ENCODE assay signal across 8 cellular contexts in genomic region chr9:110125207-110125751, GRCh38.
DNase-seq lines count a peak whose midpoint lies in the region; ATAC-seq, FAIRE-seq and TF ChIP-seq lines count a peak whose summit lies in the region.

No MANE protein-coding gene starts in this region.

- H3K4me2 ChIP-seq in GM12878 (ENCODE audit: control insufficient read depth, insufficient read depth) (no peak overlapping the region; the same call in 1 of the 2 replicates), smooth muscle cell (peak overlapping the region; percentile 84)

- H3F3A ChIP-seq in smooth muscle cell (ENCODE audit: low read depth), result peaks cover 19% of the 10 kb centered on the region

- no TSS peak for BruUV-seq in GM12878 (replicated peaks; lab: Mats Ljungman, UMichigan)

- H3K9me3 Mint-ChIP-seq in CD14-positive monocyte, result no peaks in the 10 kb centered on the region
- H3K9me3 Mint-ChIP-seq in effector memory CD8-positive, alpha-beta T cell, result no peaks in the 10 kb centered on the region

- RAD21 ChIA-PET in GM12878 (lab: Charles Lee; ENCODE audit: unreplicated experiment), result interaction anchor here (1.0 to 14.4 kb wide), 9 partner anchors 19 to 219 kb away, joined by 3 to 396 read pairs (median 16); no protein-coding TSS in a partner anchor

- no peaks in the 10 kb centered on the region for H3K36me3 Mint-ChIP-seq in CD14-positive monocyte
- peaks cover 3% of the 10 kb centered on the region for H3K36me3 Mint-ChIP-seq in effector memory CD8-positive, alpha-beta T cell (ENCODE audit: insufficient read depth)

- no peak for TF ChIP-seq EP300 in GM12878 (IDR thresholded peaks at IDR 0.05; ENCODE audit: borderline replicate concordance in 1 of 2, control insufficient read depth in 1 of 2, low read depth in 2 of 2, low read length in 2 of 2)

- H4K20me1 ChIP-seq in GM12878 (ENCODE audit: control insufficient read depth, insufficient read depth), result no peaks in the 10 kb centered on the region
- H4K20me1 ChIP-seq in smooth muscle cell (ENCODE audit: low read depth), result peaks cover 29% of the 10 kb centered on the region

- no peak for FAIRE-seq in GM12878 (lab: Jason Lieb, UNC)
- FAIRE-seq in kidney (lab: Jason Lieb, UNC), result peak; percentile 30

- no peak overlapping the region for H3K4me3 Mint-ChIP-seq in CD14-positive monocyte
- no peak overlapping the region for H3K4me3 Mint-ChIP-seq in effector memory CD8-positive, alpha-beta T cell

- H3K36me3 ChIP-seq in GM12878 (ENCODE audit: control insufficient read depth in 2 of 2, insufficient read depth in 2 of 2, low read length in 1 of 2) (peaks cover under 1 to 10% of the 10 kb centered on the region in 2 experiments; a peak in 3 of 4 replicates), kidney (ENCODE audit: control insufficient read depth in 1 of 2, insufficient read depth in 2 of 2, low read length in 2 of 2) (no peaks in the 10 kb centered on the region), smooth muscle cell (ENCODE audit: low read depth) (no peaks in the 10 kb centered on the region)

- peak; percentile 75 for DNase-seq in HK-2 (ENCODE audit: unreplicated experiment)
- DNase-seq in GM12878 (ENCODE audit: low read depth, low spot score), result no peak
- peak; percentile 96 for DNase-seq in kidney
- peak; percentile 60 for DNase-seq in smooth muscle cell (lab: John Stamatoyannopoulos, UW; ENCODE audit: unreplicated experiment)
- no peak for DNase-seq in OCI-M2 (lab: John Stamatoyannopoulos, UW; ENCODE audit: unreplicated experiment)
- DNase-seq in CD14-positive monocyte (ENCODE audit: low spot score), result no peak
- no peak for DNase-seq in effector memory CD8-positive, alpha-beta T cell

- H3K4me3 ChIP-seq in GM12878 (no peak overlapping the region), kidney (ENCODE audit: low read length in 2 of 2) (peak overlapping the region; percentile 57 to 59), smooth muscle cell (peak overlapping the region; percentile 46)

- WGBS in GM12878 (ENCODE audit: insufficient coverage, insufficient replicate concordance, low lambda C conversion rate, missing lambda C conversion rate), result 94% methylated on average over 16 of the region's 16 CpGs
- 2% methylated on average over 16 of the region's 16 CpGs for WGBS in smooth muscle cell (ENCODE audit: low lambda C conversion rate)

- no peaks in the 10 kb centered on the region for H3K27me3 ChIP-seq in GM12878 (replicated peaks in 1 of 2; ENCODE audit: control insufficient read depth in 2 of 2, insufficient read depth in 2 of 2, low read length in 1 of 2)
- H3K27me3 ChIP-seq in smooth muscle cell (ENCODE audit: low read depth), result no peaks in the 10 kb centered on the region

- no peak for ATAC-seq in GM12878
- no peak for ATAC-seq in HG02763 (IDR thresholded peaks at IDR 0.05; ENCODE audit: unreplicated experiment)
- ATAC-seq in effector memory CD8-positive, alpha-beta T cell (replicated peaks), result no peak

- in situ Hi-C loops in GM12878 (cut with MboI), result loop anchor here (25.0 kb wide), 1 partner anchor 1887 kb away; no protein-coding TSS in a partner anchor

- no peak overlapping the region for H2AFZ ChIP-seq in GM12878 (ENCODE audit: control insufficient read depth, low read depth, low read length)
- H2AFZ ChIP-seq in smooth muscle cell (ENCODE audit: low read depth), result no peak overlapping the region

- CTCF ChIA-PET in GM12878 (lab: Yijun Ruan, JAX), result interaction anchor here (0.6 to 9.5 kb wide), 8 partner anchors 14 to 28 kb away, joined by 3 to 123 read pairs (median 12); no protein-coding TSS in a partner anchor

- peak overlapping the region; percentile 45; the same call in 1 of the 2 replicates for H3K9ac ChIP-seq in GM12878 (ENCODE audit: control insufficient read depth, insufficient read depth, low read length)
- peak overlapping the region; percentile 61 to 75 for H3K9ac ChIP-seq in kidney (ENCODE audit: low read length in 2 of 2)
- peak overlapping the region; percentile 81 for H3K9ac ChIP-seq in smooth muscle cell (ENCODE audit: low read depth)

- no peak for TF ChIP-seq POLR2A in GM12878 (IDR thresholded peaks at IDR 0.05; ENCODE audit: low read depth, low read length)

- peak overlapping the region; percentile 29 for H3K27ac ChIP-seq in GM12878 (ENCODE audit: control insufficient read depth, insufficient read depth)
- peak overlapping the region; percentile 87 to 92 for H3K27ac ChIP-seq in kidney (ENCODE audit: low read depth in 2 of 2, low read length in 2 of 2)
- peak overlapping the region; percentile 93 for H3K27ac ChIP-seq in smooth muscle cell (ENCODE audit: low read depth)

- intact Hi-C loops in GM12878 (cut with micrococcal nuclease; ENCODE audit: unreplicated experiment), result no loop called here
- intact Hi-C loops in kidney (cut with DNase I), result no loop called here
- intact Hi-C loops in CD14-positive monocyte (cut with micrococcal nuclease), result no loop called here

- H3K27me3 Mint-ChIP-seq in CD14-positive monocyte (ENCODE audit: low read depth in 3 of 3), result peaks cover 0 to 3% (median 0%) of the 10 kb centered on the region in 3 donors
- no peaks in the 10 kb centered on the region for H3K27me3 Mint-ChIP-seq in effector memory CD8-positive, alpha-beta T cell

- H3K4me1 Mint-ChIP-seq in CD14-positive monocyte, result peaks cover 41% of the 10 kb centered on the region
- peaks cover 0 to 2% of the 10 kb centered on the region in 2 donors for H3K4me1 Mint-ChIP-seq in effector memory CD8-positive, alpha-beta T cell (ENCODE audit: low read depth in 2 of 2)

- TF ChIP-seq RAD21 in GM12878 (IDR thresholded peaks at IDR 0.05; ENCODE audit: insufficient read depth, low read depth, low read length), result no peak

- H3K79me2 ChIP-seq in GM12878 (ENCODE audit: control insufficient read depth, insufficient read depth, low read length) (peaks cover 76% of the 10 kb centered on the region), smooth muscle cell (ENCODE audit: low read depth) (peaks cover 44% of the 10 kb centered on the region)

- SMC1A ChIA-PET in GM12878 (lab: Charles Lee; ENCODE audit: uncharacterized antibody, unreplicated experiment), result interaction anchor here (1.0 to 11.2 kb wide), 8 partner anchors 19 to 220 kb away, joined by 3 to 460 read pairs (median 65); no protein-coding TSS in a partner anchor

- TF ChIP-seq CTCF in GM12878 (IDR thresholded peaks at IDR 0.05 in 2 of 3, conservative IDR thresholded peaks at IDR 0.05 in 1 of 3; ENCODE audit: control insufficient read depth in 2 of 3, extremely low read depth in 1 of 3, insufficient read depth in 1 of 3, low read depth in 3 of 3, low read length in 3 of 3), result no peak
- TF ChIP-seq CTCF in kidney (IDR thresholded peaks at IDR 0.05; ENCODE audit: borderline replicate concordance, extremely low read depth, insufficient read depth), result no peak
- no peak for TF ChIP-seq CTCF in smooth muscle cell (IDR thresholded peaks at IDR 0.05; ENCODE audit: borderline replicate concordance, insufficient read depth, poor library complexity, severe bottlenecking)
- no peak for TF ChIP-seq CTCF in CD14-positive monocyte (IDR thresholded peaks at IDR 0.05)

- POLR2A ChIA-PET in GM12878 (lab: Charles Lee), result interaction anchor here (0.5 to 10.9 kb wide), 6 partner anchors 15 to 218 kb away, joined by 4 to 262 read pairs (median 66); no protein-coding TSS in a partner anchor

- H3K9me3 ChIP-seq in GM12878 (replicated peaks; ENCODE audit: control insufficient read depth, insufficient read depth, low read length) (no peaks in the 10 kb centered on the region), kidney (ENCODE audit: control insufficient read depth in 1 of 2, low read length in 2 of 2) (no peaks in the 10 kb centered on the region), smooth muscle cell (replicated peaks; ENCODE audit: low read depth) (no peaks in the 10 kb centered on the region)

- H3K27ac Mint-ChIP-seq in CD14-positive monocyte, result no peak overlapping the region
- no peak overlapping the region for H3K27ac Mint-ChIP-seq in effector memory CD8-positive, alpha-beta T cell

- H3K4me1 ChIP-seq in GM12878 (ENCODE audit: control insufficient read depth, insufficient read depth, low read length), result peaks cover 58% of the 10 kb centered on the region
- H3K4me1 ChIP-seq in kidney (ENCODE audit: control insufficient read depth in 1 of 2, insufficient read depth in 1 of 2, low read depth in 1 of 2, low read length in 2 of 2), result peaks cover 51 to 60% of the 10 kb centered on the region in 2 donors
- H3K4me1 ChIP-seq in smooth muscle cell (ENCODE audit: low read depth), result peaks cover 54% of the 10 kb centered on the region

TF ChIP-seq in GM12878, 131 proteins besides CTCF, POLR2A, EP300 and RAD21:
- TF ChIP-seq CHD4 (IDR thresholded peaks at IDR 0.05), result no peak
- TF ChIP-seq, protein P1, sequence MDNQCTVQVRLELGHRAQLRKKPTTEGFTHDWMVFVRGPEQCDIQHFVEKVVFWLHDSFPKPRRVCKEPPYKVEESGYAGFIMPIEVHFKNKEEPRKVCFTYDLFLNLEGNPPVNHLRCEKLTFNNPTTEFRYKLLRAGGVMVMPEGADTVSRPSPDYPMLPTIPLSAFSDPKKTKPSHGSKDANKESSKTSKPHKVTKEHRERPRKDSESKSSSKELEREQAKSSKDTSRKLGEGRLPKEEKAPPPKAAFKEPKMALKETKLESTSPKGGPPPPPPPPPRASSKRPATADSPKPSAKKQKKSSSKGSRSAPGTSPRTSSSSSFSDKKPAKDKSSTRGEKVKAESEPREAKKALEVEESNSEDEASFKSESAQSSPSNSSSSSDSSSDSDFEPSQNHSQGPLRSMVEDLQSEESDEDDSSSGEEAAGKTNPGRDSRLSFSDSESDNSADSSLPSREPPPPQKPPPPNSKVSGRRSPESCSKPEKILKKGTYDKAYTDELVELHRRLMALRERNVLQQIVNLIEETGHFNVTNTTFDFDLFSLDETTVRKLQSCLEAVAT (IDR thresholded peaks at IDR 0.05), result 0 out of 2 replicates have a peak, but pooled peaks have one; percentile 4
- no peak for TF ChIP-seq FOXK2 (IDR thresholded peaks at IDR 0.05)

Comparison
In these comparisons a context has a peak if more than half of its experiments do, and no peak if none do; other contexts are left out.
1. DNase-seq: peak in HK-2 (single experiment), kidney (single experiment) and smooth muscle cell (single experiment); none in GM12878 (single experiment), OCI-M2 (single experiment), CD14-positive monocyte (single experiment) and effector memory CD8-positive, alpha-beta T cell (0 of 3).
2. H3K27ac ChIP-seq: peak in every context shown above with its lines; median percentile 93 in smooth muscle cell; 90 in kidney; 29 in GM12878.
3. Peak in every context shown above with its lines, with median percentiles within 50 percentile points of each other: H3K9ac ChIP-seq.